Comparison of ENCODE assay signal across 8 cellular contexts in the genomic region with DNA sequence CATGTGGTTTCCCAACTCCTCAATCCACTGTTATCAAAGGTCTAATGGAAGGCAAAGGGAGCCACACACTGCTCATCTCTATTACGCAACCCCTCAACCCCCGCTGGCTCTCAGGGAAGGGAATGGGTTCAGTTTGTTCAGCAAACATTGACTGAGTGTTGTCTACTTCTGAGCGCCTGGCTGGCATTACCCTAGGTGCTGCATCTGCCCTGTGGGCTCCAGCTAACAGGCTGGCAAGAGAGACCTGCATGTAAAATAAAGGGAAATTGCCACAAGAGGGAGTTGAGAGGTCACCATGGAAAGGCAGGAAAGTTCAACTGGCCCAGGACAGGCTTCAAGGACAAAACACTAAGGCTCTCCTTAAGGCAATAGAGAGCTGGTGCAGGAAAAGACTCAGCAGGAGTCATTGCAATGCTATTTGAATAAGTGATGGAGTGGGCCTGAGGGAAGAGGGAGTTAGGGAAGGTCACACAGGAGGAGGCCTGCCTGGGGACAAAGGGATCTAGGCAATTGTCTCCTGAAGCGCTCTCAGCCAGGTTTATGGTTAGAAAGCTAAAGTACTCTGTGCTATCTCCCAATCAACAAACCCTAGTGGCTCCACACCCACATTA. TPM values are rescaled to one million over a fixed set of nuclear protein-coding genes. Genes with fewer than 3 reads are reported as not detected.
DNase-seq lines count a peak whose midpoint lies in the region; ATAC-seq and TF ChIP-seq lines count a peak whose summit lies in the region.

No MANE protein-coding gene starts in this region.

- H3K27me3 Mint-ChIP-seq in Calu3 (ENCODE audit: unreplicated experiment): no peaks in the 10 kb centered on the region

- H3K4me3 Mint-ChIP-seq in Calu3 (ENCODE audit: low read depth, unreplicated experiment): no peak overlapping the region

- peak overlapping the region; percentile 74 for H3K56ac ChIP-seq in mesendoderm (ENCODE audit: low read length)

- H3K4me2 ChIP-seq in mesendoderm (ENCODE audit: low read length): peak overlapping the region; percentile 26

- H3K27ac ChIP-seq in mesendoderm (ENCODE audit: low read depth, low read length) (peak overlapping the region; percentile 29), left ventricle myocardium inferior (replicated peaks) (no peak overlapping the region)

- peaks cover 17% of the 10 kb centered on the region for H3K4me1 Mint-ChIP-seq in Calu3 (ENCODE audit: low read depth, unreplicated experiment)

- H2BK120ac ChIP-seq in mesendoderm (ENCODE audit: low read depth, low read length): no peak overlapping the region

- ATAC-seq in HG02623 (IDR thresholded peaks at IDR 0.05; ENCODE audit: unreplicated experiment): no peak

- H2AK5ac ChIP-seq in mesendoderm (ENCODE audit: low read length): peak overlapping the region; percentile 97

- peak; percentile 97 for DNase-seq in ELF-1 (ENCODE audit: low read depth, low spot score)
- peak; percentile 34 for DNase-seq in NAMALWA (ENCODE audit: low spot score)
- DNase-seq in amniotic epithelial cell (ENCODE audit: low read depth): peak; percentile 84
- DNase-seq in mesendoderm: peak; percentile 99
- no peak for DNase-seq in left ventricle myocardium inferior
- no peak for DNase-seq in NCI-H1105 (lab: John Stamatoyannopoulos, UW)
- DNase-seq in Calu3: no peak

- no peak overlapping the region for H4K5ac ChIP-seq in mesendoderm (ENCODE audit: low read length)

- H3K79me1 ChIP-seq in mesendoderm (ENCODE audit: low read length): no peaks in the 10 kb centered on the region

- H3K79me2 ChIP-seq in mesendoderm (ENCODE audit: control insufficient read depth, insufficient read depth, low read length): no peaks in the 10 kb centered on the region

- no peak overlapping the region for H4K8ac ChIP-seq in mesendoderm (ENCODE audit: low read depth, low read length)

- H2BK15ac ChIP-seq in mesendoderm (replicated peaks; ENCODE audit: low read depth): no peak overlapping the region

- no peak overlapping the region for H3K27ac Mint-ChIP-seq in Calu3 (ENCODE audit: unreplicated experiment)

- no peak overlapping the region for H3K4ac ChIP-seq in mesendoderm (ENCODE audit: low read depth, low read length)

- TF ChIP-seq CTCF in left ventricle myocardium inferior (IDR thresholded peaks at IDR 0.05; ENCODE audit: borderline replicate concordance) (no peak), Calu3 (IDR thresholded peaks at IDR 0.05; ENCODE audit: unreplicated experiment) (no peak)

- no peaks in the 10 kb centered on the region for H3K9me3 ChIP-seq in left ventricle myocardium inferior (replicated peaks)

- CTCF ChIA-PET in Calu3 (lab: Charles Lee): interaction anchor here (0.7 to 1.0 kb wide), 2 partner anchors 109 to 121 kb away, joined by 3 to 4 read pairs; a partner anchor contains a TSS

- intact Hi-C loops in left ventricle myocardium inferior (cut with micrococcal nuclease): no loop called here
- intact Hi-C loops in Calu3 (cut with micrococcal nuclease; ENCODE audit: unreplicated experiment): no loop called here

- no peaks in the 10 kb centered on the region for H3K9me3 Mint-ChIP-seq in Calu3 (ENCODE audit: low read depth, unreplicated experiment)

- no peak overlapping the region for H2BK5ac ChIP-seq in mesendoderm (ENCODE audit: low read length)

- H3K36me3 Mint-ChIP-seq in Calu3 (ENCODE audit: insufficient read depth, unreplicated experiment): peaks cover 5% of the 10 kb centered on the region

- no peak overlapping the region for H3K18ac ChIP-seq in mesendoderm (ENCODE audit: low read length)

- peaks cover 11% of the 10 kb centered on the region for H3K4me1 ChIP-seq in mesendoderm (ENCODE audit: control insufficient read depth, low read depth, low read length)
- H3K4me1 ChIP-seq in left ventricle myocardium inferior: peaks cover 18% of the 10 kb centered on the region

- no peak overlapping the region for H3K23ac ChIP-seq in mesendoderm (ENCODE audit: low read length)

- H3K27me3 ChIP-seq in mesendoderm (ENCODE audit: insufficient read depth, low read length, poor library complexity): no peaks in the 10 kb centered on the region
- no peaks in the 10 kb centered on the region for H3K27me3 ChIP-seq in left ventricle myocardium inferior (ENCODE audit: low read depth)

- no CpG with 5 or more reads among the region's 4 CpGs for WGBS in mesendoderm (ENCODE audit: extremely low coverage, insufficient coverage, low lambda C conversion rate)

- H3K9ac ChIP-seq in mesendoderm (ENCODE audit: low read length): peak overlapping the region; percentile 47

- H3K4me3 ChIP-seq in mesendoderm (ENCODE audit: low read length) (no peak overlapping the region), left ventricle myocardium inferior (no peak overlapping the region)

- no peaks in the 10 kb centered on the region for H3K36me3 ChIP-seq in mesendoderm (ENCODE audit: control insufficient read depth, insufficient read depth, low read length)
- H3K36me3 ChIP-seq in left ventricle myocardium inferior: peaks cover 25% of the 10 kb centered on the region

- BruUV-seq in Calu3 (replicated peaks; lab: Mats Ljungman, UMichigan): no TSS peak

RNA-seq across cellular contexts. Expression of a gene that starts 5.5 kb away (rescaled TPM):
- 6.8 TPM for polyA plus RNA-seq in mesendoderm (2013, experiment 1 of 2)
- polyA plus RNA-seq in mesendoderm (2013, experiment 2 of 2): 7.1 TPM
- total RNA-seq in left ventricle myocardium inferior: 26.5 TPM
- total RNA-seq in Calu3 (2022): 30.3 and 32.7 TPM in 2 replicates

RNA-seq across cellular contexts. Expression of a gene that starts 5.7 kb away (rescaled TPM):
- polyA plus RNA-seq in mesendoderm (2013, experiment 1 of 2): 3.2 TPM
- 3.5 TPM for polyA plus RNA-seq in mesendoderm (2013, experiment 2 of 2)
- total RNA-seq in left ventricle myocardium inferior (12.2 TPM), Calu3 (2022) (12.2 and 24.0 TPM in 2 replicates)

RNA-seq across cellular contexts. Expression of a gene that starts 32.1 kb away (rescaled TPM):
- 0.49 TPM for polyA plus RNA-seq in mesendoderm (2013, experiment 1 of 2)
- polyA plus RNA-seq in mesendoderm (2013, experiment 2 of 2): 0.88 TPM
- total RNA-seq in left ventricle myocardium inferior (1.1 TPM), Calu3 (2022) (4.3 and 5.0 TPM in 2 replicates)

RNA-seq across cellular contexts. Expression of a gene that starts 57.0 kb away (rescaled TPM):
- 28.5 TPM for polyA plus RNA-seq in mesendoderm (2013, experiment 1 of 2)
- polyA plus RNA-seq in mesendoderm (2013, experiment 2 of 2): 26.2 TPM
- total RNA-seq in left ventricle myocardium inferior: 14.9 TPM
- 36.7 and 43.0 TPM in 2 replicates for total RNA-seq in Calu3 (2022)

Comparison
In these comparisons a context has a peak if more than half of its experiments do, and no peak if none do; other contexts are left out.
1. DNase-seq: peak in ELF-1 (single experiment), NAMALWA (single experiment), amniotic epithelial cell (single experiment) and mesendoderm (single experiment); none in left ventricle myocardium inferior (single experiment), NCI-H1105 (single experiment) and Calu3 (single experiment).